ENCODE assay signal across 16 cellular contexts in the genomic region with DNA sequence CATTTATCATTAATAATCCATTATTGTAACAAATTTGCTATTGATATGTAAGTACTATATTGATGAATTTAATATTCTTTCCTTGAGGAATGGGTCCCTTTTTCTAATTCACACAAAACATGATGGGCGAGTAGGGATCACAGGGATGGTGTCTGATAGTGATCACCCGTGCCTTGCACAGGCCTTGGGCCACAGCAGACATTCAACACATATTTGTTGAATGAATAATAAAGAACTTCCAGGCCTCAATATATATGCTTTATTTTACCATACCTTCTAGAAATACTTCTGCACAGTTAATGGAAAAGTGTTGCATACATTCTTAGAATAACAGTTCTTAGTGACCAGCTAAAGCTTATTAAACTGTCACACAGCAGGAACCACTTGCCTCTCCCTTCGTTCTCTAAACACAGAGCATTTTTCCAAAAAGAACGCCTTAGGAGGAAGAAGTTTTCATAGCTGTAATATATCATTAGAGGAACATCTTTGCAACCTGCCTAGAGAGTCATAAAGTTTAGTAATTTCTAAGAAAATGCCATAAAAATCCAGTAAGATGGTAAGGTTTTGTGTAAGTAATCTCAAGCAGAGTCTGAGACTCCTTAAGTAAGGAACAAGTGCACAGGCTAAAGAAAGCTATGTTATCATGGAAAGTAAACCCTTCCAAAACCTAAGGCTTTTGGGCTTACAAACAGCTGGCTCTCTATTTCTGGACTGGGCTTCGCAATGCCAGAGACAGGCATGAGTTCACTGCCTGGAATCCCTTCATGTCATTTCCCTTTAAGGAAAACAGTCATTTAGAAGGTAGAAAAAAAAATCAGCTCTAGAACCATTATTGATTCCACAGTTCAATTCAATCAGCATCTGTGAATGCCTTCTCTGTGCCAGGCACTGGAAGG. TPM values are rescaled to one million over a fixed set of nuclear protein-coding genes. Genes with fewer than 3 reads are reported as not detected.
DNase-seq lines count a peak whose midpoint lies in the region; ATAC-seq and TF ChIP-seq lines count a peak whose summit lies in the region.
"Had no signal": no experiment of that assay in that cellular context is flagged by ENCODE, and none has a peak within 500 bp of the region (broad histone marks: within the 10 kb centered on the region; RNA-seq: fewer than 3 reads in every experiment).

No MANE protein-coding gene starts in this region.

- TF ChIP-seq POLR2A in upper lobe of left lung (IDR thresholded peaks at IDR 0.05) = no peak

- H3F3A ChIP-seq in smooth muscle cell (ENCODE audit: low read depth) = peaks cover 4% of the 10 kb centered on the region

- no peaks in the 10 kb centered on the region for H4K20me1 ChIP-seq in hepatocyte (ENCODE audit: insufficient read depth, poor library complexity, severe bottlenecking)
- peaks cover 47% of the 10 kb centered on the region for H4K20me1 ChIP-seq in smooth muscle cell (ENCODE audit: low read depth)

- H3K9me2 ChIP-seq in hepatocyte (replicated peaks; ENCODE audit: insufficient read depth) = no peaks in the 10 kb centered on the region

- no peak for TF ChIP-seq EP300 in upper lobe of left lung (IDR thresholded peaks at IDR 0.05)

- TF ChIP-seq CTCF in hepatocyte (IDR thresholded peaks at IDR 0.05; ENCODE audit: poor library complexity) (no peak), smooth muscle cell (IDR thresholded peaks at IDR 0.05; ENCODE audit: borderline replicate concordance, insufficient read depth, poor library complexity, severe bottlenecking) (no peak), upper lobe of left lung (IDR thresholded peaks at IDR 0.05) (no peak)

- H3K79me2 ChIP-seq in hepatocyte = peaks cover 5% of the 10 kb centered on the region
- peaks cover 3% of the 10 kb centered on the region for H3K79me2 ChIP-seq in smooth muscle cell (ENCODE audit: low read depth)

- no peak overlapping the region for H3K9ac ChIP-seq in smooth muscle cell (ENCODE audit: low read depth)

- DNase-seq in GM03348 (ENCODE audit: low spot score) = peak; percentile 45
- DNase-seq in hepatocyte (ENCODE audit: low spot score) = peak; percentile 21
- DNase-seq in smooth muscle cell (lab: John Stamatoyannopoulos, UW; ENCODE audit: unreplicated experiment) = no peak
- no peak for DNase-seq in ACHN
- no peak for DNase-seq in upper lobe of left lung
- DNase-seq in Ammon's horn (ENCODE audit: low spot score) = no peak
- DNase-seq: activated CD4-positive, alpha-beta T cell treated with anti-CD3 and anti-CD28 coated beads for 48 hours; activated naive CD4-positive, alpha-beta T cell treated with anti-CD3 and anti-CD28 coated beads for 36 hours; Calu3; foreskin keratinocyte; MM.1S; NCI-H2029; NCI-H510A treated with DMSO at 0.1 percent for 48 hours had no signal

- H3K4me3 ChIP-seq in hepatocyte (no peak overlapping the region), smooth muscle cell (no peak overlapping the region), upper lobe of left lung (no peak overlapping the region)

- H2AFZ ChIP-seq in hepatocyte = no peak overlapping the region
- H2AFZ ChIP-seq in smooth muscle cell (ENCODE audit: low read depth) = no peak overlapping the region

- H3K4me2 ChIP-seq in hepatocyte (no peak overlapping the region), smooth muscle cell (peak overlapping the region; percentile 18)

- H3K9me3 ChIP-seq in hepatocyte (ENCODE audit: low read depth) (peaks cover 10% of the 10 kb centered on the region), smooth muscle cell (replicated peaks; ENCODE audit: low read depth) (peaks cover 11% of the 10 kb centered on the region), upper lobe of left lung (no peaks in the 10 kb centered on the region)

- H3K36me3 ChIP-seq in hepatocyte (replicated peaks; ENCODE audit: insufficient read depth, low read depth) (no peaks in the 10 kb centered on the region), smooth muscle cell (ENCODE audit: low read depth) (no peaks in the 10 kb centered on the region), upper lobe of left lung (no peaks in the 10 kb centered on the region)

- ATAC-seq in GM19324 (IDR thresholded peaks at IDR 0.05; ENCODE audit: low FRiP score, unreplicated experiment) (no peak), upper lobe of left lung (ENCODE audit: low FRiP score in 2 of 2) (no peak)
- ATAC-seq: foreskin keratinocyte, HCT116 had no signal

- peak overlapping the region; percentile 84 for H3K27ac ChIP-seq in cingulate gyrus (ENCODE audit: low read depth, low read length)
- H3K27ac ChIP-seq in hepatocyte = no peak overlapping the region
- H3K27ac ChIP-seq in smooth muscle cell (ENCODE audit: low read depth) = no peak overlapping the region
- H3K27ac ChIP-seq in upper lobe of left lung = peak overlapping the region in 1 of 4 donors; percentile 14
- H3K27ac ChIP-seq: foreskin keratinocyte had no signal

- H3K27me3 ChIP-seq in hepatocyte (no peaks in the 10 kb centered on the region), smooth muscle cell (ENCODE audit: low read depth) (no peaks in the 10 kb centered on the region), upper lobe of left lung (no peaks in the 10 kb centered on the region)
- H3K27me3 ChIP-seq: foreskin keratinocyte had no signal

- peaks cover 5% of the 10 kb centered on the region for H3K4me1 ChIP-seq in hepatocyte (ENCODE audit: insufficient read depth)
- H3K4me1 ChIP-seq in smooth muscle cell (ENCODE audit: low read depth) = no peaks in the 10 kb centered on the region
- peaks cover 0 to 5% (median 0%) of the 10 kb centered on the region in 4 donors for H3K4me1 ChIP-seq in upper lobe of left lung
- H3K4me1 ChIP-seq: foreskin keratinocyte had no signal

- in situ Hi-C loops in ACHN (cut with HindIII; ENCODE audit: low pct_ligation_motif_present, low pct_unique_long_range_greater_than_20kb, low sequenced_read_pairs) = no loop called here

- WGBS in hepatocyte (ENCODE audit: low lambda C conversion rate, missing lambda C conversion rate) = 74% methylated on average over 5 of the region's 5 CpGs
- 49% methylated on average over 5 of the region's 5 CpGs for WGBS in smooth muscle cell (ENCODE audit: low lambda C conversion rate)
- 75 to 77% methylated on average over 5 of the region's 5 CpGs for whole genome bisulfite sequencing in upper lobe of left lung, 2 donors

RNA-seq across cellular contexts. Expression of a gene that starts 17.7 kb away (rescaled TPM):
- 6.8 and 7.6 TPM in 2 replicates for total RNA-seq in hepatocyte
- 5.5 and 7.5 TPM in 2 replicates for polyA plus RNA-seq in hepatocyte
- 2.6 and 3.4 TPM in 2 replicates for total RNA-seq in smooth muscle cell
- 3.7 and 4.4 TPM in 2 replicates for polyA plus RNA-seq in smooth muscle cell
- 10 to 100 TPM in 5 of 6 donors, 1 to 10 TPM in 1; 6.8 to 18.9 (median 12.9) TPM for total RNA-seq in upper lobe of left lung

Comparison
In these comparisons a context has a peak if more than half of its experiments do, and no peak if none do; other contexts are left out.
1. DNase-seq: peak in GM03348 (single experiment) and hepatocyte (single experiment); none in smooth muscle cell (single experiment), ACHN (single experiment), upper lobe of left lung (0 of 2) and Ammon's horn (single experiment).